Comparison of ENCODE assay signal across 15 cellular contexts in genomic region chr14:22865424-22866215, GRCh38. TPM values are rescaled to one million over a fixed set of nuclear protein-coding genes. Genes with fewer than 3 reads are reported as not detected.
DNase-seq lines count a peak whose midpoint lies in the region; ATAC-seq and TF ChIP-seq lines count a peak whose summit lies in the region.
"Had no signal": no experiment of that assay in that cellular context is flagged by ENCODE, and none has a peak within 500 bp of the region (broad histone marks: within the 10 kb centered on the region; RNA-seq: fewer than 3 reads in every experiment).

No MANE protein-coding gene starts in this region.

- no peaks in the 10 kb centered on the region for H3K79me2 ChIP-seq in OCI-LY3 (ENCODE audit: low read length)

- H3K27ac ChIP-seq in OCI-LY3 (ENCODE audit: low read length), result no peak overlapping the region
- H3K27ac ChIP-seq in spleen, result no peak overlapping the region
- H3K27ac ChIP-seq: PC-9, prostate gland, vagina had no signal

- BruUV-seq in Calu3 (replicated peaks; lab: Mats Ljungman, UMichigan), result no TSS peak

- no peaks in the 10 kb centered on the region for H4K20me1 ChIP-seq in OCI-LY3 (ENCODE audit: insufficient read depth, low read length)

- 72 to 79% (median 79%) methylated on average over 6 of the region's 6 CpGs for WGBS in spleen, 5 donors

- H3K4me2 ChIP-seq in OCI-LY3 (ENCODE audit: low read length), result no peak overlapping the region
- H3K4me2 ChIP-seq: PC-9 had no signal

- DNase-seq in activated naive CD4-positive, alpha-beta T cell treated with anti-CD3 and anti-CD28 coated beads for 36 hours, result peak; percentile 56
- no peak for DNase-seq in activated naive CD4-positive, alpha-beta T cell treated with anti-CD3 and anti-CD28 coated beads, Interleukin-2, amount 10 ng/mL, durations not matched to agents 7 days and 5 days
- no peak for DNase-seq in fibroblast of mammary gland (ENCODE audit: low read depth)
- peak; percentile 48 for DNase-seq in spleen
- no peak for DNase-seq in GM19238 (ENCODE audit: insufficient read length, low spot score)
- DNase-seq in Calu3, result no peak
- DNase-seq: activated CD4-positive, alpha-beta T cell treated with anti-CD3 and anti-CD28 coated beads for 1 hour; left cardiac atrium; MV-4-11; PC-9 had no signal

- no peaks in the 10 kb centered on the region for H3K9me3 Mint-ChIP-seq in activated naive CD4-positive, alpha-beta T cell treated with anti-CD3 and anti-CD28 coated beads for 36 hours
- H3K9me3 Mint-ChIP-seq in activated naive CD4-positive, alpha-beta T cell treated with anti-CD3 and anti-CD28 coated beads, Interleukin-2, amount 10 ng/mL, durations not matched to agents 7 days and 5 days, result peaks cover 7% of the 10 kb centered on the region
- H3K9me3 Mint-ChIP-seq in Calu3 (ENCODE audit: low read depth, unreplicated experiment), result no peaks in the 10 kb centered on the region

- CTCF ChIA-PET in activated naive CD4-positive, alpha-beta T cell treated with anti-CD3 and anti-CD28 coated beads for 36 hours (lab: Charles Lee), result interaction anchor here (1.4 to 4.6 kb wide), 3 partner anchors 12 to 309 kb away, joined by 5 to 34 read pairs (median 6); no protein-coding TSS in a partner anchor
- CTCF ChIA-PET in activated naive CD4-positive, alpha-beta T cell treated with anti-CD3 and anti-CD28 coated beads, Interleukin-2, amount 10 ng/mL, durations not matched to agents 7 days and 5 days (lab: Charles Lee), result interaction anchor here (0.6 to 1.1 kb wide), 3 partner anchors 64 to 294 kb away, joined by 3 read pairs; no protein-coding TSS in a partner anchor
- CTCF ChIA-PET in Calu3 (lab: Charles Lee), result interaction anchor here (0.5 to 0.6 kb wide), 2 partner anchors 70 to 463 kb away, joined by 3 to 5 read pairs; no protein-coding TSS in a partner anchor

- no peak overlapping the region for H3K9ac ChIP-seq in OCI-LY3 (ENCODE audit: low read length)

- no peaks in the 10 kb centered on the region for H3K36me3 Mint-ChIP-seq in activated naive CD4-positive, alpha-beta T cell treated with anti-CD3 and anti-CD28 coated beads for 36 hours (ENCODE audit: low read depth)
- peaks cover 9% of the 10 kb centered on the region for H3K36me3 Mint-ChIP-seq in activated naive CD4-positive, alpha-beta T cell treated with anti-CD3 and anti-CD28 coated beads, Interleukin-2, amount 10 ng/mL, durations not matched to agents 7 days and 5 days
- H3K36me3 Mint-ChIP-seq in Calu3 (ENCODE audit: insufficient read depth, unreplicated experiment), result no peaks in the 10 kb centered on the region

- no peaks in the 10 kb centered on the region for H3K27me3 ChIP-seq in OCI-LY3 (ENCODE audit: low read depth, low read length)
- H3K27me3 ChIP-seq in spleen (replicated peaks in 1 of 7), result no peaks in the 10 kb centered on the region
- H3K27me3 ChIP-seq: vagina had no signal

- intact Hi-C loops in activated naive CD4-positive, alpha-beta T cell treated with anti-CD3 and anti-CD28 coated beads for 36 hours (cut with micrococcal nuclease), result no loop called here
- intact Hi-C loops in spleen (cut with DNase I; ENCODE audit: low total_unique reads) (no loop called here), Calu3 (cut with micrococcal nuclease; ENCODE audit: unreplicated experiment) (no loop called here)

- H3K4me3 Mint-ChIP-seq in activated naive CD4-positive, alpha-beta T cell treated with anti-CD3 and anti-CD28 coated beads for 36 hours, result no peak overlapping the region
- H3K4me3 Mint-ChIP-seq in activated naive CD4-positive, alpha-beta T cell treated with anti-CD3 and anti-CD28 coated beads, Interleukin-2, amount 10 ng/mL, durations not matched to agents 7 days and 5 days, result no peak overlapping the region
- H3K4me3 Mint-ChIP-seq in Calu3 (ENCODE audit: low read depth, unreplicated experiment), result no peak overlapping the region

- peak; percentile 45 for TF ChIP-seq CTCF in OCI-LY3 (IDR thresholded peaks at IDR 0.05; ENCODE audit: low read depth, low read length)
- peak; percentile 29 for TF ChIP-seq CTCF in fibroblast of mammary gland (conservative IDR thresholded peaks at IDR 0.05; ENCODE audit: control insufficient read depth, insufficient read depth, low read depth, low read length)
- no peak for TF ChIP-seq CTCF in spleen (IDR thresholded peaks at IDR 0.05 in 8 of 11, conservative IDR thresholded peaks at IDR 0.05 in 3 of 11)
- no peak for TF ChIP-seq CTCF in Calu3 (IDR thresholded peaks at IDR 0.05; ENCODE audit: unreplicated experiment)

- peaks cover 18% of the 10 kb centered on the region for H3K4me1 Mint-ChIP-seq in activated naive CD4-positive, alpha-beta T cell treated with anti-CD3 and anti-CD28 coated beads for 36 hours (ENCODE audit: low read depth)
- H3K4me1 Mint-ChIP-seq in activated naive CD4-positive, alpha-beta T cell treated with anti-CD3 and anti-CD28 coated beads, Interleukin-2, amount 10 ng/mL, durations not matched to agents 7 days and 5 days, result peaks cover 12% of the 10 kb centered on the region
- H3K4me1 Mint-ChIP-seq in Calu3 (ENCODE audit: low read depth, unreplicated experiment), result peaks cover 11% of the 10 kb centered on the region

- H3K9me3 ChIP-seq in OCI-LY3 (ENCODE audit: insufficient read depth, low read length), result no peaks in the 10 kb centered on the region
- H3K9me3 ChIP-seq in spleen, result no peaks in the 10 kb centered on the region
- H3K9me3 ChIP-seq: prostate gland, vagina had no signal

- ATAC-seq in GM18505 (IDR thresholded peaks at IDR 0.05; ENCODE audit: unreplicated experiment), result no peak

- TF ChIP-seq POLR2A in spleen (IDR thresholded peaks at IDR 0.05) (no peak), GM18505 (IDR thresholded peaks at IDR 0.05; ENCODE audit: borderline replicate concordance, extremely low read depth, insufficient read depth, insufficient read length) (no peak)

- H3K27me3 Mint-ChIP-seq in activated naive CD4-positive, alpha-beta T cell treated with anti-CD3 and anti-CD28 coated beads for 36 hours (ENCODE audit: low read depth), result no peaks in the 10 kb centered on the region
- peaks cover 30% of the 10 kb centered on the region for H3K27me3 Mint-ChIP-seq in activated naive CD4-positive, alpha-beta T cell treated with anti-CD3 and anti-CD28 coated beads, Interleukin-2, amount 10 ng/mL, durations not matched to agents 7 days and 5 days
- H3K27me3 Mint-ChIP-seq in Calu3 (ENCODE audit: unreplicated experiment), result no peaks in the 10 kb centered on the region

- H3K4me3 ChIP-seq in OCI-LY3 (ENCODE audit: low read length) (no peak overlapping the region), fibroblast of mammary gland (ENCODE audit: control insufficient read depth, low read depth, low read length) (no peak overlapping the region), spleen (no peak overlapping the region)
- H3K4me3 ChIP-seq: PC-9, prostate gland, vagina had no signal

- H3K27ac Mint-ChIP-seq in activated naive CD4-positive, alpha-beta T cell treated with anti-CD3 and anti-CD28 coated beads for 36 hours, result peak overlapping the region; percentile 18
- H3K27ac Mint-ChIP-seq in activated naive CD4-positive, alpha-beta T cell treated with anti-CD3 and anti-CD28 coated beads, Interleukin-2, amount 10 ng/mL, durations not matched to agents 7 days and 5 days, result no peak overlapping the region
- H3K27ac Mint-ChIP-seq in Calu3 (ENCODE audit: unreplicated experiment), result no peak overlapping the region

- H3K4me1 ChIP-seq in OCI-LY3 (ENCODE audit: low read length) (peaks cover 6% of the 10 kb centered on the region), spleen (peaks cover 8 to 24% (median 13%) of the 10 kb centered on the region in 6 donors)
- H3K4me1 ChIP-seq: prostate gland had no signal

- H3K36me3 ChIP-seq in OCI-LY3 (replicated peaks; ENCODE audit: low read depth, low read length), result no peaks in the 10 kb centered on the region
- H3K36me3 ChIP-seq in spleen, result no peaks in the 10 kb centered on the region
- H3K36me3 ChIP-seq: prostate gland, vagina had no signal

- H2AFZ ChIP-seq in OCI-LY3 (ENCODE audit: low read depth, low read length), result no peak overlapping the region; the same call in 1 of the 2 replicates
- H2AFZ ChIP-seq: PC-9 had no signal

RNA-seq across cellular contexts. Expression of gene LRP10, which starts 5.9 kb away (rescaled TPM):
- 10 to 100 TPM; 71.9 to 75.2 TPM for total RNA-seq in activated naive CD4-positive, alpha-beta T cell treated with anti-CD3 and anti-CD28 coated beads for 36 hours
- total RNA-seq in spleen, result 100 to 1,000 TPM in 6 of 7 donors, 10 to 100 TPM in 1; 99.6 to 205 (median 110) TPM
- 10 to 100 TPM in 1 of 3 donors, 1 to 10 TPM in 2; 7.9 to 22.3 (median 8.9) TPM for polyA plus RNA-seq in spleen
- 112 and 121 TPM in 2 replicates for total RNA-seq in Calu3 (2022)

RNA-seq across cellular contexts. Expression of gene REM2, which starts 17.4 kb away (rescaled TPM):
- under 1 TPM; 0.69 to 0.74 TPM for total RNA-seq in activated naive CD4-positive, alpha-beta T cell treated with anti-CD3 and anti-CD28 coated beads for 36 hours
- total RNA-seq in spleen (1 to 10 TPM; 1.4 to 5.8 (median 3.0) TPM), Calu3 (2022) (0.85 and 1.0 TPM in 2 replicates)
- 1 to 10 TPM; 2.2 to 5.2 (median 3.4) TPM for polyA plus RNA-seq in spleen
- polyA plus RNA-seq: endothelial cell of umbilical vein had no signal

RNA-seq across cellular contexts. Expression of gene MMP14, which starts 29.2 kb away (rescaled TPM):
- total RNA-seq in activated naive CD4-positive, alpha-beta T cell treated with anti-CD3 and anti-CD28 coated beads for 36 hours, result 1 to 10 TPM; 1.3 to 2.1 TPM
- total RNA-seq in spleen, result 100 to 1,000 TPM in 1 of 7 donors, 10 to 100 TPM in 6; 42.6 to 126 (median 65.2) TPM
- 10 to 100 TPM in 2 of 3 donors, 1 to 10 TPM in 1; 6.6 to 30.8 (median 15.6) TPM for polyA plus RNA-seq in spleen
- total RNA-seq in Calu3 (2022), result 7.8 and 10.5 TPM in 2 replicates

RNA-seq across cellular contexts. Expression of gene MRPL52, which starts 35.9 kb away (rescaled TPM):
- total RNA-seq in activated naive CD4-positive, alpha-beta T cell treated with anti-CD3 and anti-CD28 coated beads for 36 hours, result 100 to 1,000 TPM; 170 TPM
- 100 to 1,000 TPM in 1 of 7 donors, 10 to 100 TPM in 6; 55.2 to 111 (median 62.8) TPM for total RNA-seq in spleen
- 100 to 1,000 TPM in 2 of 3 donors, 10 to 100 TPM in 1; 88.8 to 138 (median 137) TPM for polyA plus RNA-seq in spleen
- total RNA-seq in Calu3 (2022), result 110 and 111 TPM in 2 replicates

RNA-seq across cellular contexts. Expression of gene SLC7A7, which starts 50.4 kb away (rescaled TPM):
- 1 to 10 TPM in 1 of 2 experiments, under 1 TPM in 1; 0.40 to 1.1 TPM for total RNA-seq in activated naive CD4-positive, alpha-beta T cell treated with anti-CD3 and anti-CD28 coated beads for 36 hours
- total RNA-seq in spleen (100 to 1,000 TPM in 4 of 7 donors, 10 to 100 TPM in 3; 56.4 to 165 (median 112) TPM), Calu3 (2022) (8.7 and 10.2 TPM in 2 replicates)
- 10 to 100 TPM; 34.2 to 46.5 (median 35.3) TPM for polyA plus RNA-seq in spleen

Comparison
In these comparisons a context has a peak if more than half of its experiments do, and no peak if none do; other contexts are left out.
1. DNase-seq: peak in activated naive CD4-positive, alpha-beta T cell treated with anti-CD3 and anti-CD28 coated beads for 36 hours (single experiment) and spleen (single experiment); none in activated naive CD4-positive, alpha-beta T cell treated with anti-CD3 and anti-CD28 coated beads, Interleukin-2, amount 10 ng/mL, durations not matched to agents 7 days and 5 days (single experiment), fibroblast of mammary gland (single experiment), GM19238 (single experiment) and Calu3 (single experiment).
2. CTCF ChIP-seq: peak in OCI-LY3 (single experiment) and fibroblast of mammary gland (single experiment); none in spleen (0 of 11) and Calu3 (single experiment).